Comparison of ENCODE assay signal across 10 cellular contexts in genomic region chr9:21852751-21853150, GRCh38. TPM values are rescaled to one million over a fixed set of nuclear protein-coding genes. Genes with fewer than 3 reads are reported as not detected.
DNase-seq lines count a peak whose midpoint lies in the region; ATAC-seq, FAIRE-seq and TF ChIP-seq lines count a peak whose summit lies in the region.
"Had no signal": no experiment of that assay in that cellular context is flagged by ENCODE, and none has a peak within 500 bp of the region (broad histone marks: within the 10 kb centered on the region; RNA-seq: fewer than 3 reads in every experiment).

No MANE protein-coding gene starts in this region.

- 7 to 47% (median 24%) methylated on average over 3 of the region's 3 CpGs for WGBS in small intestine, 3 donors

- H3K4me1 ChIP-seq in small intestine (ENCODE audit: control insufficient read depth in 2 of 2, insufficient read depth in 1 of 2, low read depth in 1 of 2, low read length in 1 of 2), result peaks cover 6 to 7% of the 10 kb centered on the region in 2 donors
- no peaks in the 10 kb centered on the region for H3K4me1 ChIP-seq in effector memory CD4-positive, alpha-beta T cell (ENCODE audit: control insufficient read depth, insufficient read depth, low read length, poor library complexity, severe bottlenecking)

- TF ChIP-seq POLR2A in erythroblast (IDR thresholded peaks at IDR 0.05; ENCODE audit: low read length), result no peak

- FAIRE-seq in small intestine (lab: Jason Lieb, UNC), result no peak

- H3K4me3 ChIP-seq in small intestine (ENCODE audit: low read depth in 1 of 2, low read length in 2 of 2), result no peak overlapping the region
- H3K4me3 ChIP-seq in effector memory CD4-positive, alpha-beta T cell (ENCODE audit: insufficient read depth, low read depth, low read length, poor library complexity, severe bottlenecking), result no peak overlapping the region

- H3K27me3 ChIP-seq in small intestine (ENCODE audit: control insufficient read depth in 2 of 2, insufficient read depth in 2 of 2, low read length in 2 of 2), result no peaks in the 10 kb centered on the region
- H3K27me3 ChIP-seq in effector memory CD4-positive, alpha-beta T cell (replicated peaks; ENCODE audit: control insufficient read depth, insufficient read depth, low read length, poor library complexity, severe bottlenecking), result no peaks in the 10 kb centered on the region

- DNase-seq in small intestine, result peak; percentile 80
- DNase-seq in effector memory CD4-positive, alpha-beta T cell, result no peak
- no peak for DNase-seq in erythroblast (lab: John Stamatoyannopoulos, UW)
- no peak for DNase-seq in central memory CD4-positive, alpha-beta T cell
- DNase-seq: glutamatergic neuron; NCI-H2029; stimulated activated CD4-positive, alpha-beta T cell treated with anti-CD3 and anti-CD28 coated beads, Interleukin-12 subunit alpha, Interleukin-12 subunit beta, amount 100 ng/mL, for 4 hours had no signal

- H3K36me3 ChIP-seq in small intestine (ENCODE audit: control insufficient read depth in 2 of 2, insufficient read depth in 2 of 2, low read length in 2 of 2), result peaks cover 4 to 6% of the 10 kb centered on the region in 2 donors
- H3K36me3 ChIP-seq in effector memory CD4-positive, alpha-beta T cell (ENCODE audit: control insufficient read depth, insufficient read depth, low read length), result peaks cover 6% of the 10 kb centered on the region

- peaks cover 1% of the 10 kb centered on the region for H3K9me3 ChIP-seq in small intestine (ENCODE audit: control insufficient read depth, low read depth)
- peaks cover 4% of the 10 kb centered on the region for H3K9me3 ChIP-seq in effector memory CD4-positive, alpha-beta T cell (ENCODE audit: control insufficient read depth, low read length)

- ATAC-seq in GM18873 (IDR thresholded peaks at IDR 0.05; ENCODE audit: low FRiP score, unreplicated experiment), result peak; percentile 99
- peak; percentile 98 for ATAC-seq in GM21528 (IDR thresholded peaks at IDR 0.05; ENCODE audit: low FRiP score, unreplicated experiment)
- ATAC-seq in HG03159 (IDR thresholded peaks at IDR 0.05; ENCODE audit: unreplicated experiment), result peak; percentile 100

- peak overlapping the region; percentile 20 to 32 for H3K27ac ChIP-seq in small intestine (ENCODE audit: low read depth in 1 of 2, low read length in 1 of 2)
- H3K27ac ChIP-seq in effector memory CD4-positive, alpha-beta T cell (ENCODE audit: insufficient read depth, low read length, poor library complexity, severe bottlenecking), result no peak overlapping the region

RNA-seq across cellular contexts. Expression of gene MTAP, which starts 50.3 kb away (rescaled TPM):
- 10 to 100 TPM in 1 of 3 donors, 1 to 10 TPM in 2; 3.0 to 15.3 (median 5.8) TPM for polyA plus RNA-seq in small intestine
